ENCODE assay signal across 8 cellular contexts in the genomic region with DNA sequence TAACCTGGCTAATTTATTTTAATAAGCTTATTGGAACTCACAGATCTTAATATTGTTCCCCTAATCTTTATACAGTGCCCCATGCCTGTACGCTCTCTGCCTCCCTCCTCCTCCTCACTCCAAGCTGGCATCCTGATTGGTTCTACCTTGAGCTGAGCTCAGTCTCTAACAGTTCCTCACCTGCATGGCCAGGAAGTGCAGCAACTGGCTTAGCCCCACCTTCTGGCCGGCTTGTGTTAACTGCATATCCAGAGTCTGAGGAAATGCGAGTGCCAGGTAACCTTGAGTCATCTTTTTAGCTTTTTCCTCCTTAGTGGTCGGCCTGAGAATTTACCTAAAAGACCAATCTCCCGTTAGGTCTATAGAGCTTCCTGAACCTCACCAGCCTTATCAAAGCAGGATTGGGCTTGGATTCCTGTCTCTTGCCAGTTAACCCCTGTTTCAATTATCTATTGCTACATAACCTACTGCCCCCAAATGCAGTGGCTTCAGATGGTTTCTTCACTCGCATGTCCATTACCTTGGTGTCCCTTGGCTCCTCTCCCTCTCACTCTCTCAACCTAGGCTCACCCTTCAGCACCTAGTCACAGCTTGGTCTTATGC.
DNase-seq lines count a peak whose midpoint lies in the region; ATAC-seq and TF ChIP-seq lines count a peak whose summit lies in the region.

No MANE protein-coding gene starts in this region.

- TF ChIP-seq CTCF in DND-41 (IDR thresholded peaks at IDR 0.05; ENCODE audit: borderline replicate concordance, extremely low read depth, low read length, poor library complexity, severe bottlenecking): peak; percentile 54

- H3K79me2 ChIP-seq in DND-41 (ENCODE audit: insufficient read depth, low read length) (no peaks in the 10 kb centered on the region), GM23248 (ENCODE audit: insufficient read depth) (no peaks in the 10 kb centered on the region)

- no peak overlapping the region for H3K9ac ChIP-seq in DND-41 (ENCODE audit: low read depth, low read length)
- no peak overlapping the region for H3K9ac ChIP-seq in GM23248

- no peaks in the 10 kb centered on the region for H3F3A ChIP-seq in GM23248 (ENCODE audit: insufficient read depth)

- DNase-seq in DND-41: no peak
- peak; percentile 8 to 58 for DNase-seq in HAP-1 (ENCODE audit: low spot score in 2 of 2)
- peak; percentile 41 for DNase-seq in NCI-H526 treated with DMSO at 0.1 percent for 48 hours (lab: John Stamatoyannopoulos, UW)
- peak; percentile 50 to 59 for DNase-seq in activated T-cell treated with anti-CD3 and anti-CD28 coated beads, Interleukin-2, amount 50 U/mL, for 48 hours
- DNase-seq in iPS DF 6.9 (ENCODE audit: low read depth, low spot score): peak; percentile 77
- DNase-seq in stimulated activated CD8-positive, alpha-beta memory T cell treated with anti-CD3 and anti-CD28 coated beads, Interleukin-7, amount 100 ng/mL, for 24 hours (ENCODE audit: low read depth): peak; percentile 12
- DNase-seq in GM23248: no peak

- H3K27me3 ChIP-seq in DND-41 (ENCODE audit: insufficient read depth, low read length, poor library complexity) (no peaks in the 10 kb centered on the region), HAP-1 (ENCODE audit: low read depth) (no peaks in the 10 kb centered on the region), iPS DF 6.9 (ENCODE audit: control insufficient read depth, insufficient read depth, low read length) (no peaks in the 10 kb centered on the region), GM23248 (replicated peaks; ENCODE audit: insufficient read depth) (no peaks in the 10 kb centered on the region)

- H3K4me1 ChIP-seq in DND-41 (ENCODE audit: insufficient read depth, low read length): no peaks in the 10 kb centered on the region
- no peaks in the 10 kb centered on the region for H3K4me1 ChIP-seq in HAP-1
- H3K4me1 ChIP-seq in iPS DF 6.9 (ENCODE audit: control insufficient read depth, insufficient read depth, low read length): peaks cover 3% of the 10 kb centered on the region; the same call in 1 of the 2 replicates
- H3K4me1 ChIP-seq in GM23248 (ENCODE audit: insufficient read depth): no peaks in the 10 kb centered on the region

- H3K4me3 ChIP-seq in DND-41 (ENCODE audit: low read depth in 1 of 2, low read length in 2 of 2): no peak overlapping the region
- no peak overlapping the region for H3K4me3 ChIP-seq in HAP-1
- H3K4me3 ChIP-seq in iPS DF 6.9 (ENCODE audit: low read length): no peak overlapping the region
- no peak overlapping the region for H3K4me3 ChIP-seq in GM23248

- WGBS in iPS DF 6.9 (ENCODE audit: insufficient coverage, insufficient read length): no CpG with 5 or more reads among the region's 6 CpGs
- 78 to 79% methylated on average over 6 of the region's 6 CpGs for WGBS in GM23248 (ENCODE audit: low coverage in 1 of 2, low lambda C conversion rate in 2 of 2, missing lambda C conversion rate in 2 of 2), 2 experiments

- H3K4me2 ChIP-seq in DND-41 (ENCODE audit: insufficient read depth, low read length): no peak overlapping the region
- no peak overlapping the region for H3K4me2 ChIP-seq in GM23248 (ENCODE audit: unreplicated experiment)

- H2AFZ ChIP-seq in DND-41 (ENCODE audit: low read depth, low read length) (no peak overlapping the region), GM23248 (no peak overlapping the region)

- H3K9me3 ChIP-seq in DND-41 (ENCODE audit: insufficient read depth, low read length, severe bottlenecking) (no peaks in the 10 kb centered on the region), HAP-1 (no peaks in the 10 kb centered on the region), iPS DF 6.9 (ENCODE audit: control insufficient read depth, insufficient read depth, low read length) (no peaks in the 10 kb centered on the region), GM23248 (ENCODE audit: low read depth) (no peaks in the 10 kb centered on the region)

- no peaks in the 10 kb centered on the region for H4K20me1 ChIP-seq in DND-41 (ENCODE audit: insufficient read depth, low read length)
- no peaks in the 10 kb centered on the region for H4K20me1 ChIP-seq in GM23248 (ENCODE audit: insufficient read depth)

- no peaks in the 10 kb centered on the region for H3K9me2 ChIP-seq in GM23248 (ENCODE audit: insufficient read depth)

- in situ Hi-C loops in HAP-1 (cut with MboI; ENCODE audit: low sequenced_read_pairs): no loop called here
- in situ Hi-C loops in GM23248 (cut with MboI): loop anchor here (10.0 to 25.0 kb wide), 2 partner anchors 202 to 575 kb away; partner anchors contain the start of gene G6PC2

- no peaks in the 10 kb centered on the region for H3K36me3 ChIP-seq in DND-41 (ENCODE audit: insufficient read depth, low read length)
- no peaks in the 10 kb centered on the region for H3K36me3 ChIP-seq in HAP-1 (replicated peaks)
- H3K36me3 ChIP-seq in iPS DF 6.9 (ENCODE audit: control insufficient read depth, insufficient read depth, low read length): no peaks in the 10 kb centered on the region
- no peaks in the 10 kb centered on the region for H3K36me3 ChIP-seq in GM23248 (ENCODE audit: low read depth)

- no peak overlapping the region for H3K27ac ChIP-seq in DND-41 (ENCODE audit: low read length)
- H3K27ac ChIP-seq in iPS DF 6.9 (ENCODE audit: low read length): no peak overlapping the region
- no peak overlapping the region for H3K27ac ChIP-seq in GM23248

- ATAC-seq in DND-41 (ENCODE audit: insufficient read depth, low read depth) (0 out of 3 replicates have a peak, but pooled peaks have one; percentile 52), HG03571 (IDR thresholded peaks at IDR 0.05; ENCODE audit: unreplicated experiment) (no peak)

Comparison
In these comparisons a context has a peak if more than half of its experiments do, and no peak if none do; other contexts are left out.
1. DNase-seq: peak in HAP-1 (2 of 2), NCI-H526 treated with DMSO at 0.1 percent for 48 hours (single experiment), activated T-cell treated with anti-CD3 and anti-CD28 coated beads, Interleukin-2, amount 50 U/mL, for 48 hours (2 of 2), iPS DF 6.9 (single experiment) and stimulated activated CD8-positive, alpha-beta memory T cell treated with anti-CD3 and anti-CD28 coated beads, Interleukin-7, amount 100 ng/mL, for 24 hours (single experiment); none in DND-41 (single experiment) and GM23248 (single experiment).